ENCODE assay signal across 1 cellular context in genomic region chr12:949337-950099, GRCh38.
TF ChIP-seq lines count a peak whose summit lies in the region.

TSS of gene RAD52 (minus strand) at chr12:949694. CDS start at chr12:933058, 16,636 bp downstream.

TF ChIP-seq in HepG2, 621 proteins besides CTCF, POLR2A, EP300 and RAD21 (continued from another document and continues in another):
- no peak for TF ChIP-seq NFAT5 (CRISPR knock-in tag; IDR thresholded peaks at IDR 0.05)
- peak; percentile 89 for TF ChIP-seq HOXA3 (CRISPR knock-in tag; IDR thresholded peaks at IDR 0.05)
- TF ChIP-seq ZBTB42 (CRISPR knock-in tag; IDR thresholded peaks at IDR 0.05): 0 out of 2 replicates have a peak, but pooled peaks have one; percentile 46
- peak; percentile 70; the same call in 1 of the 2 replicates for TF ChIP-seq SAFB2 (CRISPR knock-in tag; IDR thresholded peaks at IDR 0.05; ENCODE audit: borderline replicate concordance, low read depth)
- TF ChIP-seq EED (CRISPR knock-in tag; IDR thresholded peaks at IDR 0.05): no peak
- TF ChIP-seq POLR2G (IDR thresholded peaks at IDR 0.05; ENCODE audit: low read depth, low read length): peak; percentile 94
- peak; percentile 74; the same call in 1 of the 2 replicates for TF ChIP-seq ZZZ3 (CRISPR knock-in tag; IDR thresholded peaks at IDR 0.05; ENCODE audit: borderline replicate concordance)
- TF ChIP-seq BRF2 (CRISPR knock-in tag; IDR thresholded peaks at IDR 0.05): no peak
- no peak for TF ChIP-seq REL (CRISPR knock-in tag; conservative IDR thresholded peaks at IDR 0.05)
- peak; percentile 31; the same call in 1 of the 2 replicates for TF ChIP-seq SP5 (CRISPR knock-in tag; IDR thresholded peaks at IDR 0.05; ENCODE audit: borderline replicate concordance, low read depth)
- TF ChIP-seq MYPOP (CRISPR knock-in tag; IDR thresholded peaks at IDR 0.05): peak; percentile 75
- TF ChIP-seq ZNF577 (CRISPR knock-in tag; IDR thresholded peaks at IDR 0.05; ENCODE audit: borderline replicate concordance, low read depth): no peak
- TF ChIP-seq PHF5A (CRISPR knock-in tag; IDR thresholded peaks at IDR 0.05; ENCODE audit: low read depth, unreplicated experiment): no peak
- TF ChIP-seq ZNF800 (CRISPR knock-in tag; IDR thresholded peaks at IDR 0.05): no peak
- no peak for TF ChIP-seq RNF2 (conservative IDR thresholded peaks at IDR 0.05; ENCODE audit: low read depth)
- TF ChIP-seq RARG (CRISPR knock-in tag; IDR thresholded peaks at IDR 0.05; ENCODE audit: low read depth): peak; percentile 60; the same call in 1 of the 2 replicates
- no peak for TF ChIP-seq FOXP1 (IDR thresholded peaks at IDR 0.05)
- no peak for TF ChIP-seq FOXP1 (CRISPR knock-in tag; IDR thresholded peaks at IDR 0.05)
- TF ChIP-seq ZNF780A (CRISPR knock-in tag; IDR thresholded peaks at IDR 0.05): 0 out of 2 replicates have a peak, but pooled peaks have one; percentile 29
- TF ChIP-seq TEAD2 (CRISPR knock-in tag; IDR thresholded peaks at IDR 0.05): no peak
- no peak for TF ChIP-seq CEBPZ (IDR thresholded peaks at IDR 0.05; ENCODE audit: low read length)
- TF ChIP-seq SRF (IDR thresholded peaks at IDR 0.05; ENCODE audit: low read depth, low read length): peak; percentile 14; the same call in 1 of the 2 replicates
- 0 out of 2 replicates have a peak, but pooled peaks have one; percentile 69 for TF ChIP-seq ZNF460 (CRISPR knock-in tag; IDR thresholded peaks at IDR 0.05; ENCODE audit: borderline replicate concordance)
- no peak for TF ChIP-seq SNAPC2 (CRISPR knock-in tag; IDR thresholded peaks at IDR 0.05)
- no peak; a peak in 1 of 4 replicates for TF ChIP-seq ATF4 (CRISPR knock-in tag; IDR thresholded peaks at IDR 0.05)
- peak; percentile 89 for TF ChIP-seq YEATS2 (CRISPR knock-in tag; IDR thresholded peaks at IDR 0.05; ENCODE audit: borderline replicate concordance)
- no peak for TF ChIP-seq ZNF451 (CRISPR knock-in tag; IDR thresholded peaks at IDR 0.05)
- TF ChIP-seq ZNF556 (CRISPR knock-in tag; IDR thresholded peaks at IDR 0.05; ENCODE audit: borderline replicate concordance): peak; percentile 82; the same call in 1 of the 2 replicates
- TF ChIP-seq SNRNP70 (IDR thresholded peaks at IDR 0.05; ENCODE audit: low read depth, low read length): no peak
- peak; percentile 46; the same call in 1 of the 2 replicates for TF ChIP-seq MEIS2 (CRISPR knock-in tag; IDR thresholded peaks at IDR 0.05)
- no peak for TF ChIP-seq ZSCAN12 (CRISPR knock-in tag; IDR thresholded peaks at IDR 0.05)
- peak; percentile 96 for TF ChIP-seq E2F1 (CRISPR knock-in tag; IDR thresholded peaks at IDR 0.05)
- no peak for TF ChIP-seq GPBP1L1 (CRISPR knock-in tag; IDR thresholded peaks at IDR 0.05)
- TF ChIP-seq ARHGAP35 (CRISPR knock-in tag; IDR thresholded peaks at IDR 0.05; ENCODE audit: borderline replicate concordance): no peak
- 0 out of 2 replicates have a peak, but pooled peaks have one; percentile 48 for TF ChIP-seq GATA4 (IDR thresholded peaks at IDR 0.05; ENCODE audit: borderline replicate concordance, low read depth)
- TF ChIP-seq HBP1 (CRISPR knock-in tag; IDR thresholded peaks at IDR 0.05; ENCODE audit: low read depth): no peak
- no peak for TF ChIP-seq RAD51 (IDR thresholded peaks at IDR 0.05; ENCODE audit: borderline replicate concordance)
- TF ChIP-seq KLF13 (CRISPR knock-in tag; IDR thresholded peaks at IDR 0.05): no peak
- no peak for TF ChIP-seq ZSCAN30 (CRISPR knock-in tag; IDR thresholded peaks at IDR 0.05)
- TF ChIP-seq ZNF224 (CRISPR knock-in tag; IDR thresholded peaks at IDR 0.05): no peak
- 0 out of 2 replicates have a peak, but pooled peaks have one; percentile 10 for TF ChIP-seq ZSCAN20 (CRISPR knock-in tag; IDR thresholded peaks at IDR 0.05; ENCODE audit: borderline replicate concordance)
- TF ChIP-seq SIN3B (IDR thresholded peaks at IDR 0.05; ENCODE audit: low read length): no peak
- TF ChIP-seq ZBTB25 (CRISPR knock-in tag; IDR thresholded peaks at IDR 0.05): 0 out of 2 replicates have a peak, but pooled peaks have one; percentile 61
- TF ChIP-seq ZFP36 (IDR thresholded peaks at IDR 0.05; ENCODE audit: borderline replicate concordance, low read depth, low read length, partially characterized antibody): no peak
- peak; percentile 90 for TF ChIP-seq MEF2D (CRISPR knock-in tag; IDR thresholded peaks at IDR 0.05)
- no peak; the same call in 1 of the 2 replicates for TF ChIP-seq RARA (CRISPR knock-in tag; IDR thresholded peaks at IDR 0.05)
